13 cellular contexts compared by ENCODE assay signal in genomic region chr13:55244991-55245644, GRCh38.
DNase-seq lines count a peak whose midpoint lies in the region; ATAC-seq, FAIRE-seq and TF ChIP-seq lines count a peak whose summit lies in the region.
"Had no signal": no experiment of that assay in that cellular context is flagged by ENCODE, and none has a peak within 500 bp of the region (broad histone marks: within the 10 kb centered on the region; RNA-seq: fewer than 3 reads in every experiment).

No MANE protein-coding gene starts in this region.

- H4K20me1 ChIP-seq in PC-3 (ENCODE audit: low read length): no peaks in the 10 kb centered on the region
- no peaks in the 10 kb centered on the region for H4K20me1 ChIP-seq in hepatocyte (ENCODE audit: insufficient read depth, poor library complexity, severe bottlenecking)

- H3F3A ChIP-seq in PC-3 (ENCODE audit: low read length, unreplicated experiment): no peaks in the 10 kb centered on the region

- no peaks in the 10 kb centered on the region for H3K27me3 Mint-ChIP-seq in activated T-cell treated with anti-CD3 and anti-CD28 coated beads, Interleukin-2, amount 50 U/mL, for 4 hours (ENCODE audit: low read depth)
- H3K27me3 Mint-ChIP-seq: activated naive CD8-positive, alpha-beta T cell treated with anti-CD3 and anti-CD28 coated beads, Interleukin-2, amount 10 ng/mL, durations not matched to agents 7 days and 5 days had no signal

- WGBS in hepatocyte (ENCODE audit: low lambda C conversion rate, missing lambda C conversion rate): 73% methylated on average over 4 of the region's 4 CpGs

- H3K9me3 ChIP-seq in PC-3 (ENCODE audit: low read length) (no peaks in the 10 kb centered on the region), hepatocyte (ENCODE audit: low read depth) (no peaks in the 10 kb centered on the region)

- H3K36me3 ChIP-seq in H7 (replicated peaks; ENCODE audit: control insufficient read depth, insufficient read depth, low read length) (no peaks in the 10 kb centered on the region), PC-3 (ENCODE audit: low read depth, low read length) (no peaks in the 10 kb centered on the region), hepatocyte (replicated peaks; ENCODE audit: insufficient read depth, low read depth) (no peaks in the 10 kb centered on the region)

- peaks cover 33% of the 10 kb centered on the region for H3K9me3 Mint-ChIP-seq in activated T-cell treated with anti-CD3 and anti-CD28 coated beads, Interleukin-2, amount 50 U/mL, for 4 hours
- H3K9me3 Mint-ChIP-seq: activated naive CD8-positive, alpha-beta T cell treated with anti-CD3 and anti-CD28 coated beads, Interleukin-2, amount 10 ng/mL, durations not matched to agents 7 days and 5 days had no signal

- H3K4me3 ChIP-seq in H7 (ENCODE audit: insufficient read depth, low read depth, low read length) (no peak overlapping the region), PC-3 (ENCODE audit: low read length) (no peak overlapping the region), hepatocyte (no peak overlapping the region)

- no peaks in the 10 kb centered on the region for H3K4me1 Mint-ChIP-seq in activated T-cell treated with anti-CD3 and anti-CD28 coated beads, Interleukin-2, amount 50 U/mL, for 4 hours (ENCODE audit: low read depth)
- H3K4me1 Mint-ChIP-seq: activated naive CD8-positive, alpha-beta T cell treated with anti-CD3 and anti-CD28 coated beads, Interleukin-2, amount 10 ng/mL, durations not matched to agents 7 days and 5 days had no signal

- no peaks in the 10 kb centered on the region for H3K9me2 ChIP-seq in PC-3 (replicated peaks; ENCODE audit: low read length)
- no peaks in the 10 kb centered on the region for H3K9me2 ChIP-seq in hepatocyte (replicated peaks; ENCODE audit: insufficient read depth)

- H3K27ac ChIP-seq in PC-3 (ENCODE audit: low read length) (no peak overlapping the region), hepatocyte (no peak overlapping the region)

- H3K4me2 ChIP-seq in PC-3 (ENCODE audit: low read length) (no peak overlapping the region), hepatocyte (no peak overlapping the region)

- H2AFZ ChIP-seq in PC-3 (ENCODE audit: low read length) (no peak overlapping the region), hepatocyte (no peak overlapping the region)

- no peaks in the 10 kb centered on the region for H3K36me3 Mint-ChIP-seq in activated T-cell treated with anti-CD3 and anti-CD28 coated beads, Interleukin-2, amount 50 U/mL, for 4 hours (ENCODE audit: insufficient read depth)
- H3K36me3 Mint-ChIP-seq: activated naive CD8-positive, alpha-beta T cell treated with anti-CD3 and anti-CD28 coated beads, Interleukin-2, amount 10 ng/mL, durations not matched to agents 7 days and 5 days had no signal

- H3K9ac ChIP-seq in PC-3 (ENCODE audit: low read length): no peak overlapping the region

- no peaks in the 10 kb centered on the region for H3K27me3 ChIP-seq in H7 (ENCODE audit: control insufficient read depth, insufficient read depth, low read length)
- H3K27me3 ChIP-seq in PC-3 (ENCODE audit: low read length): no peaks in the 10 kb centered on the region
- H3K27me3 ChIP-seq in hepatocyte: no peaks in the 10 kb centered on the region

- H3K4me3 Mint-ChIP-seq in activated T-cell treated with anti-CD3 and anti-CD28 coated beads, Interleukin-2, amount 50 U/mL, for 4 hours: no peak overlapping the region
- H3K4me3 Mint-ChIP-seq: activated naive CD8-positive, alpha-beta T cell treated with anti-CD3 and anti-CD28 coated beads, Interleukin-2, amount 10 ng/mL, durations not matched to agents 7 days and 5 days had no signal

- no peak for FAIRE-seq in GM12891 (lab: Jason Lieb, UNC)
- FAIRE-seq: small intestine had no signal

- TF ChIP-seq POLR2A in GM12891 (IDR thresholded peaks at IDR 0.05; ENCODE audit: low read depth, low read length): no peak

- BruUV-seq in PC-3 (replicated peaks; lab: Mats Ljungman, UMichigan): no TSS peak

- no peak for ATAC-seq in PC-3
- ATAC-seq in activated CD4-positive, CD25-positive, alpha-beta regulatory T cell treated with anti-CD3 and anti-CD28 coated beads, Interleukin-2, amount 50 U/mL, for 24 hours: no peak
- no peak for ATAC-seq in activated T-cell treated with anti-CD3 and anti-CD28 coated beads, Interleukin-2, amount 50 U/mL, for 4 hours
- ATAC-seq: stimulated activated naive CD8-positive, alpha-beta T cell treated with anti-CD3 and anti-CD28 coated beads, Interleukin-15, Interleukin-2, amounts not matched to agents 100 U/mL and 50 U/mL, for 24 hours had no signal

- CTCF ChIA-PET in PC-3 (lab: Charles Lee): no interaction called here

- POLR2A ChIA-PET in PC-3 (lab: Charles Lee; ENCODE audit: unreplicated experiment): no interaction called here

- intact Hi-C loops in PC-3 (cut with micrococcal nuclease): no loop called here

- TF ChIP-seq CTCF in PC-3 (conservative IDR thresholded peaks at IDR 0.05; ENCODE audit: low read depth, low read length) (peak; percentile 26), hepatocyte (IDR thresholded peaks at IDR 0.05; ENCODE audit: poor library complexity) (peak; percentile 50)

- H3K79me2 ChIP-seq in PC-3 (ENCODE audit: low read length) (no peaks in the 10 kb centered on the region), hepatocyte (no peaks in the 10 kb centered on the region)

- no peaks in the 10 kb centered on the region for H3K4me1 ChIP-seq in PC-3 (ENCODE audit: insufficient read depth, low read length)
- no peaks in the 10 kb centered on the region for H3K4me1 ChIP-seq in hepatocyte (ENCODE audit: insufficient read depth)

- DNase-seq in COR-L47 (lab: John Stamatoyannopoulos, UW): peak; percentile 19
- DNase-seq in H7: peak; percentile 35
- no peak for DNase-seq in PC-3
- peak; percentile 36 for DNase-seq in hepatocyte (ENCODE audit: low spot score)
- DNase-seq in GM12891 (ENCODE audit: insufficient read length, low spot score): no peak
- no peak for DNase-seq in activated T-cell treated with anti-CD3 and anti-CD28 coated beads, Interleukin-2, amount 50 U/mL, for 4 hours
- no peak for DNase-seq in KG1 (lab: John Stamatoyannopoulos, UW)
- DNase-seq: activated CD4-positive, alpha-beta T cell treated with anti-CD3 and anti-CD28 coated beads for 48 hours; activated naive CD8-positive, alpha-beta T cell treated with anti-CD3 and anti-CD28 coated beads, Interleukin-2, amount 10 ng/mL, durations not matched to agents 7 days and 5 days; NCI-H446; small intestine; stimulated activated naive CD8-positive, alpha-beta T cell treated with anti-CD3 and anti-CD28 coated beads, Interleukin-15, Interleukin-2, amounts not matched to agents 100 U/mL and 50 U/mL, for 24 hours had no signal

TF ChIP-seq in GM12891, 5 proteins besides CTCF, POLR2A, EP300 and RAD21:
- TF ChIP-seq POLR2AphosphoS5 (IDR thresholded peaks at IDR 0.05; ENCODE audit: low read depth, low read length) (no peak), PAX5 (IDR thresholded peaks at IDR 0.05; ENCODE audit: insufficient read depth, low read length, severe bottlenecking) (no peak), TAF1 (IDR thresholded peaks at IDR 0.05; ENCODE audit: low read depth, low read length) (no peak), SPI1 (IDR thresholded peaks at IDR 0.05; ENCODE audit: low read depth, low read length) (no peak), POU2F2 (IDR thresholded peaks at IDR 0.05; ENCODE audit: low read depth, low read length) (no peak)

Comparison
In these comparisons a context has a peak if more than half of its experiments do, and no peak if none do; other contexts are left out.
1. DNase-seq: peak in COR-L47 (single experiment), H7 (single experiment) and hepatocyte (single experiment); none in PC-3 (single experiment), GM12891 (single experiment), activated T-cell treated with anti-CD3 and anti-CD28 coated beads, Interleukin-2, amount 50 U/mL, for 4 hours (single experiment) and KG1 (single experiment).